19 cellular contexts compared by ENCODE assay signal in the genomic region with DNA sequence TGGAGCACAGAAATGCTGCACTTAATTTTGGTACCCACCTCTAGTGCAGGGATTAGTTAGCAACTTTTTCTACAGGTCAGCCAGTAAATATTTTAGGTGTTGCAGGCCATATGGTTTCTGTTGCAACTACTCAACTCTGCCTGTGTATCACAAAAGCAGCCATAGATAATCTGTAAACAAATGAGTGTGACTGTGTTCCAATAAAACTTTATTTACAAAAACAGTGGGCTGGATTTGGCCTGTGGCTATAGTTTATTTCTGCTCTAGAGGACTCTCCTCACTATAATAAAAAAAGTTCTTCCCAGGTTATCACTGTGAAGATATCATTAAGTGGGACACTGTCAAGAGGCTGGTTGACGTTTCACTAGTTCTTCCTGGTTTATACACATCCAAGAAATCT.
"Had no signal": no experiment of that assay in that cellular context is flagged by ENCODE, and none has a peak within 500 bp of the region (broad histone marks: within the 10 kb centered on the region; RNA-seq: fewer than 3 reads in every experiment).

No MANE protein-coding gene starts in this region.

- ATAC-seq: WTC11 had no signal

- H3K4me3 Mint-ChIP-seq: activated naive CD4-positive, alpha-beta T cell treated with anti-CD3 and anti-CD28 coated beads, Interleukin-2, amount 50 U/mL, for 24 hours; naive thymus-derived CD8-positive, alpha-beta T cell; WTC11 had no signal

- H3K27ac Mint-ChIP-seq: activated naive CD4-positive, alpha-beta T cell treated with anti-CD3 and anti-CD28 coated beads, Interleukin-2, amount 50 U/mL, for 24 hours; WTC11 had no signal

- H3K4me1 Mint-ChIP-seq: activated naive CD4-positive, alpha-beta T cell treated with anti-CD3 and anti-CD28 coated beads, Interleukin-2, amount 50 U/mL, for 24 hours had no signal

- H3K27me3 Mint-ChIP-seq: activated naive CD4-positive, alpha-beta T cell treated with anti-CD3 and anti-CD28 coated beads, Interleukin-2, amount 50 U/mL, for 24 hours had no signal

- H3K36me3 Mint-ChIP-seq: activated naive CD4-positive, alpha-beta T cell treated with anti-CD3 and anti-CD28 coated beads, Interleukin-2, amount 50 U/mL, for 24 hours; naive thymus-derived CD8-positive, alpha-beta T cell; WTC11 had no signal

- H3K27me3 ChIP-seq: esophagus muscularis mucosa, neutrophil, sigmoid colon, tibial artery, vagina had no signal

- H3K9me3 ChIP-seq: esophagus muscularis mucosa, left ventricle myocardium inferior, mucosa of descending colon, neutrophil, sigmoid colon, tibial artery, vagina had no signal

- H3K27ac ChIP-seq: coronary artery, esophagus muscularis mucosa, left ventricle myocardium inferior, neutrophil, parathyroid adenoma, sigmoid colon, tibial artery, vagina had no signal

- DNase-seq: activated CD4-positive, alpha-beta T cell treated with anti-CD3 and anti-CD28 coated beads, Interleukin-2, amount 50 U/mL, for 1 hour; activated T-cell treated with anti-CD3 and anti-CD28 coated beads, Interleukin-2, amount 50 U/mL, for 1 hour; amniotic stem cell; central memory CD4-positive, alpha-beta T cell; effector CD4-positive, alpha-beta T cell; left ventricle myocardium inferior; mucosa of descending colon; naive thymus-derived CD8-positive, alpha-beta T cell; sigmoid colon; stimulated activated CD4-positive, alpha-beta T cell treated with anti-CD3 and anti-CD28 coated beads, Interleukin-12 subunit alpha, Interleukin-12 subunit beta, amount 100 ng/mL, for 4 hours; stimulated activated CD4-positive, alpha-beta T cell treated with anti-CD3 and anti-CD28 coated beads, Interleukin-2, amount 100 ng/mL, for 24 hours; tibial artery had no signal

- H2AFZ ChIP-seq: parathyroid adenoma had no signal

- H3K4me1 ChIP-seq: esophagus muscularis mucosa, left ventricle myocardium inferior, parathyroid adenoma, sigmoid colon, tibial artery, vagina had no signal

- H3K9me3 Mint-ChIP-seq: activated naive CD4-positive, alpha-beta T cell treated with anti-CD3 and anti-CD28 coated beads, Interleukin-2, amount 50 U/mL, for 24 hours; naive thymus-derived CD8-positive, alpha-beta T cell; WTC11 had no signal

- H3K79me2 ChIP-seq: parathyroid adenoma had no signal

- H3K9ac ChIP-seq: parathyroid adenoma had no signal

- H3K4me3 ChIP-seq: coronary artery, esophagus muscularis mucosa, left ventricle myocardium inferior, mucosa of descending colon, sigmoid colon, tibial artery, vagina had no signal

- H3K36me3 ChIP-seq: esophagus muscularis mucosa, left ventricle myocardium inferior, neutrophil, sigmoid colon, tibial artery, vagina had no signal
